18 cellular contexts compared by ENCODE assay signal in the genomic region with DNA sequence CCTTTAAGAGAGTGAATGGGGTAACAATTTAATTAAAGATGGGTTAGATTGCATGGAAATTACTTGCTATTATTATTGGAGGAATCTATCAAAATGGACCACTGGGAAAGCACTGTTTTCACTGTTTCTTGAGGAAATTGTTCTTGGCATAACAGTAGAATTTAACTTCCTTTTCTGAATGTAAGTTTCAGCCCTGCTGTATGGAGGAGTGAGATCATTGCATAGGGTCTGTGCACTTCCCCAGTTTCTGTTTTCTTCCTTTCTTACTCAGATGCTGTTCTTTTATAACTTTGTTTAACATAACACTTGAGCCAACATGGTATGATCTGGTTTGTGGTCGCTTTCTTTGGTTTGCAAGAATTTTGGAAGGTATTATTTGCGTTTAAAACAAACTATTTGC.
A peak's percentile ranks its signal among the peaks of the same experiment; 100 is the strongest.
DNase-seq lines count a peak whose midpoint lies in the region; ATAC-seq and TF ChIP-seq lines count a peak whose summit lies in the region.
"Had no signal": no experiment of that assay in that cellular context is flagged by ENCODE, and none has a peak within 500 bp of the region (broad histone marks: within the 10 kb centered on the region; RNA-seq: fewer than 3 reads in every experiment).

No MANE protein-coding gene starts in this region.

- H3K9me3 Mint-ChIP-seq in WTC11 (no peaks in the 10 kb centered on the region), progenitor cell of endocrine pancreas (ENCODE audit: low read depth) (no peaks in the 10 kb centered on the region), osteocyte (ENCODE audit: unreplicated experiment) (peaks cover 6% of the 10 kb centered on the region)

- no peak overlapping the region for H2BK120ac ChIP-seq in IMR-90 (ENCODE audit: low read depth, low read length)

- H2AK5ac ChIP-seq in IMR-90 (ENCODE audit: low read depth, low read length) = no peak overlapping the region

- no peak overlapping the region for H2AFZ ChIP-seq in IMR-90 (replicated peaks; ENCODE audit: low read length, poor library complexity)
- H2AFZ ChIP-seq: GM23248 had no signal

- WGBS in IMR-90 (ENCODE audit: extremely low coverage in 2 of 2, insufficient read length in 1 of 2), 2 experiments = no CpG with 5 or more reads among the region's 2 CpGs

- H3K27me3 Mint-ChIP-seq in WTC11 (ENCODE audit: low read depth) (no peaks in the 10 kb centered on the region), progenitor cell of endocrine pancreas (no peaks in the 10 kb centered on the region), osteocyte (ENCODE audit: unreplicated experiment) (no peaks in the 10 kb centered on the region)
- H3K27me3 Mint-ChIP-seq: T-cell had no signal

- no peak for ATAC-seq in IMR-90 (ENCODE audit: low read depth)
- no peak for ATAC-seq in WTC11
- ATAC-seq: HCT116, T-cell had no signal

- H3K27me3 ChIP-seq in IMR-90 (ENCODE audit: control insufficient read depth, insufficient read depth, low read length) (no peaks in the 10 kb centered on the region), ascending aorta (no peaks in the 10 kb centered on the region)

- no peak for TF ChIP-seq POLR2A in IMR-90 (IDR thresholded peaks at IDR 0.05; ENCODE audit: low read depth, low read length)

- POLR2A ChIA-PET in IMR-90 (lab: Charles Lee; ENCODE audit: unreplicated experiment) (interaction anchor here (0.6 kb wide), 1 partner anchor 29 kb away, joined by 5 read pairs; no protein-coding TSS in a partner anchor), WTC11 (lab: Charles Lee) (no interaction called here)

- no TSS peak for BruUV-seq in IMR-90 (replicated peaks; lab: Mats Ljungman, UMichigan)

- H3K4me3 ChIP-seq in IMR-90 (ENCODE audit: insufficient read depth, low read depth, low read length) = no peak overlapping the region
- no peak overlapping the region for H3K4me3 ChIP-seq in ascending aorta
- H3K4me3 ChIP-seq: GM23248 had no signal

- H4K91ac ChIP-seq in IMR-90 (ENCODE audit: insufficient read depth, low read depth, low read length) = no peak overlapping the region

- no peak overlapping the region for H3K23ac ChIP-seq in IMR-90 (ENCODE audit: low read depth, low read length)

- in situ Hi-C loops in IMR-90 (cut with MboI; ENCODE audit: low sequenced_read_pairs) = no loop called here

- H3K18ac ChIP-seq in IMR-90 (ENCODE audit: low read depth, low read length) = no peak overlapping the region

- no peaks in the 10 kb centered on the region; a peak in 1 of 4 replicates for H3K79me1 ChIP-seq in IMR-90 (ENCODE audit: low read depth in 1 of 2, low read length in 2 of 2)

- no peak overlapping the region for H2BK5ac ChIP-seq in IMR-90 (ENCODE audit: low read depth, low read length, poor library complexity, severe bottlenecking)

- no peak overlapping the region for H3K4ac ChIP-seq in IMR-90 (ENCODE audit: low read depth, low read length)

- no peak overlapping the region for H2BK15ac ChIP-seq in IMR-90 (ENCODE audit: low read depth, low read length)

- H3K9me1 ChIP-seq in IMR-90 (ENCODE audit: insufficient read depth, low read length) = no peaks in the 10 kb centered on the region

- H3K4me2 ChIP-seq in IMR-90 (ENCODE audit: low read depth, low read length) = no peak overlapping the region
- H3K4me2 ChIP-seq: SK-N-SH had no signal

- H3K4me1 ChIP-seq in IMR-90 (ENCODE audit: control insufficient read depth, insufficient read depth, low read length) = no peaks in the 10 kb centered on the region
- H3K4me1 ChIP-seq in ascending aorta = no peaks in the 10 kb centered on the region

- no peak overlapping the region for H4K8ac ChIP-seq in IMR-90 (ENCODE audit: low read depth in 2 of 2, low read length in 2 of 2)

- no peaks in the 10 kb centered on the region for H3K9me3 ChIP-seq in IMR-90 (ENCODE audit: control insufficient read depth, insufficient read depth, low read length)
- no peaks in the 10 kb centered on the region for H3K9me3 ChIP-seq in ascending aorta
- H3K9me3 ChIP-seq: SK-N-SH had no signal

- H3K4me3 Mint-ChIP-seq in WTC11 (no peak overlapping the region), progenitor cell of endocrine pancreas (ENCODE audit: low read depth) (no peak overlapping the region), osteocyte (ENCODE audit: unreplicated experiment) (no peak overlapping the region)
- H3K4me3 Mint-ChIP-seq: T-cell had no signal

- no peak for TF ChIP-seq RAD21 in IMR-90 (IDR thresholded peaks at IDR 0.05; ENCODE audit: low read length)

- H2AK9ac ChIP-seq in IMR-90 (replicated peaks; ENCODE audit: low read depth, low read length, poor library complexity) = no peak overlapping the region

- dilution Hi-C loops in IMR-90 (cut with HindIII; ENCODE audit: low sequenced_read_pairs, unreplicated experiment) = no loop called here

- H3K27ac Mint-ChIP-seq in WTC11 (peak overlapping the region; percentile 3; the same call in 1 of the 2 replicates), progenitor cell of endocrine pancreas (no peak overlapping the region), osteocyte (ENCODE audit: unreplicated experiment) (no peak overlapping the region)
- H3K27ac Mint-ChIP-seq: T-cell had no signal

- H4K20me1 ChIP-seq in IMR-90 (ENCODE audit: insufficient read depth, low read length) = no peaks in the 10 kb centered on the region

- H3K9ac ChIP-seq in IMR-90 (ENCODE audit: low read depth, low read length) = no peak overlapping the region
- H3K9ac ChIP-seq: GM23248, SK-N-SH had no signal

- intact Hi-C loops in IMR-90 (cut with micrococcal nuclease) (no loop called here), ascending aorta (cut with DNase I) (no loop called here)

- CTCF ChIA-PET in IMR-90 (lab: Yijun Ruan, JAX) = interaction anchor here (0.6 kb wide), 1 partner anchor 29 kb away, joined by 4 read pairs; no protein-coding TSS in a partner anchor
- CTCF ChIA-PET in WTC11 (lab: Charles Lee) = interaction anchor here (0.6 kb wide), 1 partner anchor 11 kb away, joined by 3 read pairs; no protein-coding TSS in a partner anchor

- H3K36me3 ChIP-seq in IMR-90 (ENCODE audit: control insufficient read depth, insufficient read depth, low read length) (no peaks in the 10 kb centered on the region), ascending aorta (no peaks in the 10 kb centered on the region)

- no peak overlapping the region for H2BK20ac ChIP-seq in IMR-90 (ENCODE audit: low read depth, low read length)

- no peak overlapping the region for H3K56ac ChIP-seq in IMR-90 (ENCODE audit: extremely low read depth, insufficient read depth, low read length)

- no peaks in the 10 kb centered on the region for H3K36me3 Mint-ChIP-seq in WTC11
- no peaks in the 10 kb centered on the region for H3K36me3 Mint-ChIP-seq in progenitor cell of endocrine pancreas (ENCODE audit: insufficient read depth)
- peaks cover 5% of the 10 kb centered on the region for H3K36me3 Mint-ChIP-seq in osteocyte (ENCODE audit: unreplicated experiment)

- H4K5ac ChIP-seq in IMR-90 (ENCODE audit: low read depth, low read length) = no peak overlapping the region

- H3K14ac ChIP-seq in IMR-90 (replicated peaks; ENCODE audit: low read depth, low read length) = no peak overlapping the region

- TF ChIP-seq CTCF in IMR-90 (conservative IDR thresholded peaks at IDR 0.05; ENCODE audit: low read depth, low read length) (no peak), WTC11 (IDR thresholded peaks at IDR 0.05) (no peak), progenitor cell of endocrine pancreas (IDR thresholded peaks at IDR 0.05; ENCODE audit: unreplicated experiment) (no peak), osteocyte (IDR thresholded peaks at IDR 0.05) (no peak), ascending aorta (IDR thresholded peaks at IDR 0.05) (no peak)

- H3K27ac ChIP-seq in IMR-90 (ENCODE audit: insufficient read depth, low read length) (no peak overlapping the region), ascending aorta (no peak overlapping the region)
- H3K27ac ChIP-seq: C4-2B, GM23248 had no signal

- H3K4me1 Mint-ChIP-seq in WTC11 = peaks cover 13% of the 10 kb centered on the region
- H3K4me1 Mint-ChIP-seq in progenitor cell of endocrine pancreas (ENCODE audit: low read depth) = no peaks in the 10 kb centered on the region
- H3K4me1 Mint-ChIP-seq in osteocyte (ENCODE audit: unreplicated experiment) = peaks cover 9% of the 10 kb centered on the region
- H3K4me1 Mint-ChIP-seq: T-cell had no signal

- peak; percentile 5 for DNase-seq in IMR-90
- peak; percentile 84 for DNase-seq in MV-4-11 (lab: John Stamatoyannopoulos, UW)
- DNase-seq in WTC11 (ENCODE audit: low spot score) = no peak
- peak; percentile 4 for DNase-seq in pulmonary artery endothelial cell (ENCODE audit: low read depth, low spot score)
- DNase-seq in progenitor cell of endocrine pancreas (ENCODE audit: low spot score, unreplicated experiment) = no peak
- no peak for DNase-seq in osteocyte (ENCODE audit: extremely low spot score, unreplicated experiment)
- no peak for DNase-seq in ascending aorta (ENCODE audit: low spot score in 2 of 2)
- DNase-seq in NCI-H1694 (lab: John Stamatoyannopoulos, UW) = no peak
- DNase-seq: DMS79 treated with DMSO at 0.1 percent for 48 hours, GM23248, NCI-H1092 treated with DMSO at 0.1 percent for 48 hours, NCI-H2081 treated with DMSO at 0.1 percent for 48 hours, RPMI8226, SHP77 treated with DMSO at 0.1 percent for 48 hours, SK-N-SH, T-cell had no signal

TF ChIP-seq in IMR-90, 13 proteins besides CTCF, POLR2A, EP300 and RAD21 (continues in another document):
- TF ChIP-seq BHLHE40 (IDR thresholded peaks at IDR 0.05; ENCODE audit: low read depth, low read length) (no peak), CEBPB (IDR thresholded peaks at IDR 0.05; ENCODE audit: low read depth, low read length) (no peak), MAFK (IDR thresholded peaks at IDR 0.05; ENCODE audit: low read depth, low read length) (no peak), RFX5 (IDR thresholded peaks at IDR 0.05; ENCODE audit: low read depth, low read length) (no peak)

TF ChIP-seq in WTC11, 78 proteins besides CTCF, POLR2A, EP300 and RAD21:
- TF ChIP-seq GRHL2 (CRISPR knock-in tag; IDR thresholded peaks at IDR 0.05; ENCODE audit: insufficient replicate concordance, severe bottlenecking) = no peak
- TF ChIP-seq, protein P1, sequence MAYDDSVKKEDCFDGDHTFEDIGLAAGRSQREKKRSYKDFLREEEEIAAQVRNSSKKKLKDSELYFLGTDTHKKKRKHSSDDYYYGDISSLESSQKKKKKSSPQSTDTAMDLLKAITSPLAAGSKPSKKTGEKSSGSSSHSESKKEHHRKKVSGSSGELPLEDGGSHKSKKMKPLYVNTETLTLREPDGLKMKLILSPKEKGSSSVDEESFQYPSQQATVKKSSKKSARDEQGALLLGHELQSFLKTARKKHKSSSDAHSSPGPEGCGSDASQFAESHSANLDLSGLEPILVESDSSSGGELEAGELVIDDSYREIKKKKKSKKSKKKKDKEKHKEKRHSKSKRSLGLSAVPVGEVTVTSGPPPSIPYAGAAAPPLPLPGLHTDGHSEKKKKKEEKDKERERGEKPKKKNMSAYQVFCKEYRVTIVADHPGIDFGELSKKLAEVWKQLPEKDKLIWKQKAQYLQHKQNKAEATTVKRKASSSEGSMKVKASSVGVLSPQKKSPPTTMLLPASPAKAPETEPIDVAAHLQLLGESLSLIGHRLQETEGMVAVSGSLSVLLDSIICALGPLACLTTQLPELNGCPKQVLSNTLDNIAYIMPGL (CRISPR knock-in tag; IDR thresholded peaks at IDR 0.05) = no peak
- no peak for TF ChIP-seq HMGA2 (CRISPR knock-in tag; IDR thresholded peaks at IDR 0.05)

Comparison
In these comparisons a context has a peak if more than half of its experiments do, and no peak if none do; other contexts are left out.
1. DNase-seq: peak in IMR-90 (single experiment), MV-4-11 (single experiment) and pulmonary artery endothelial cell (single experiment); none in WTC11 (single experiment), progenitor cell of endocrine pancreas (single experiment), osteocyte (single experiment), ascending aorta (0 of 2) and NCI-H1694 (single experiment).